In the genomic region with DNA sequence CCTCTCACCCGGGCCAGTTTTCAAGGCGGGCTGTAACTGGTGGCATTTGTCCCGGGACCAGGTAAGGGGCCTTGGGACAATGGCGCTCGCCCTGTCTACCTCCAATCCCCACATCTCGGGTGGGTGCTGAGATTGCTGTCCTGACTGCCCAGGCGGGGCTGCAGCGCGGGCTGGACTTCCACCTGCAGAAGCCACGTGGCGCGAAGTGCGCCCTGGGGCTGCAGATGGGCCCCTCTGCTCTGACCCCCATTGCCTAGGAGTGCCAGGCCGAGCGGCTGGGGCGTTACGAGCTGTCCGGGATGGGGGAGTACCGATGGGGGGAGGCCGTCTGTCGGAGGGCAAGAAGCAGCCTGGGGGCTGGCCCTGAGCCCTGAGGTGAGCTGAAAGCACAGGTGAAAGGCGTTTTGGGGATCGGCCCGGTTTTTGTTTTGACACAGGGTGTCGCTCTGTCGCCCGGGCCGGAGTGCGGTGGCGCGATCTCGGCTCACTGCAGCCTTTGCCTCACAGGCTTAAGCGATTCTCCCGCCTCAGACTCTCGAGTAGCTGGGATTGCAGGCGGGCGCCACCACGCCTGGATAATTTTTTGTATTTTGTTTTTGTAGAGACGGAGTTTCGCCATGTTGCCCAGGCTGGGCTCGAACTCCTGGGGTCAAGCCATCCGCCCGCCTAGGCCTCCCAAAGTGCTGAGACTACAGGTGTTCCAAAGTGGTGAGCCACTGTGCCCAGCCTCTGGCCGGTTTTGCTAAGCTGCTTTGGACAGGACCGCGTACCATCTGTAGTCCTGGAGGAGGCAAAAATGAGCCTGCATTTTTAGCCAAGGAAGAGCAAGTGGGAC, we compare ENCODE assay signal across 8 cellular contexts. TPM values are rescaled to one million over a fixed set of nuclear protein-coding genes. Genes with fewer than 3 reads are reported as not detected.
DNase-seq lines count a peak whose midpoint lies in the region; FAIRE-seq and TF ChIP-seq lines count a peak whose summit lies in the region.

A gene with protein sequence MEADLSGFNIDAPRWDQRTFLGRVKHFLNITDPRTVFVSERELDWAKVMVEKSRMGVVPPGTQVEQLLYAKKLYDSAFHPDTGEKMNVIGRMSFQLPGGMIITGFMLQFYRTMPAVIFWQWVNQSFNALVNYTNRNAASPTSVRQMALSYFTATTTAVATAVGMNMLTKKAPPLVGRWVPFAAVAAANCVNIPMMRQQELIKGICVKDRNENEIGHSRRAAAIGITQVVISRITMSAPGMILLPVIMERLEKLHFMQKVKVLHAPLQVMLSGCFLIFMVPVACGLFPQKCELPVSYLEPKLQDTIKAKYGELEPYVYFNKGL (plus strand): TSS at position 16 of the 835 bp plus-strand sequence. CDS start 12,001 bp downstream, outside the sequence.

- peaks cover 37% of the 10 kb centered on the region for H3K36me3 ChIP-seq in DOHH2 (ENCODE audit: control insufficient read depth, low read length)
- H3K36me3 ChIP-seq in KOPT-K1 (ENCODE audit: insufficient read depth, low read length): peaks cover 27% of the 10 kb centered on the region

- H3K4me3 Mint-ChIP-seq in progenitor cell of endocrine pancreas (ENCODE audit: low read depth): peak within 1 kb of the TSS; percentile 85

- peaks cover 13% of the 10 kb centered on the region for H3F3A ChIP-seq in DOHH2 (ENCODE audit: control insufficient read depth, insufficient read depth)

- H3K9me3 Mint-ChIP-seq in progenitor cell of endocrine pancreas (ENCODE audit: low read depth): no peaks in the 10 kb centered on the region

- no peaks in the 10 kb centered on the region for H3K27me3 ChIP-seq in DOHH2 (ENCODE audit: control insufficient read depth, low read length)

- H3K4me3 ChIP-seq in DOHH2 (ENCODE audit: low read length): peak within 1 kb of the TSS; percentile 77

- H3K27me3 Mint-ChIP-seq in progenitor cell of endocrine pancreas: no peaks in the 10 kb centered on the region

- H3K9me3 ChIP-seq in DOHH2 (ENCODE audit: control insufficient read depth, insufficient read depth, low read length): no peaks in the 10 kb centered on the region
- H3K9me3 ChIP-seq in KOPT-K1 (ENCODE audit: insufficient read depth, low read length, poor library complexity, severe bottlenecking): no peaks in the 10 kb centered on the region

- H3K4me1 Mint-ChIP-seq in progenitor cell of endocrine pancreas (ENCODE audit: low read depth): peaks cover 40% of the 10 kb centered on the region

- no peak for FAIRE-seq in frontal cortex (lab: Jason Lieb, UNC)

- H3K27ac Mint-ChIP-seq in progenitor cell of endocrine pancreas: peak within 1 kb of the TSS; percentile 96

- DNase-seq in GM20000 (ENCODE audit: low spot score): no peak
- peak; percentile 61 to 68 for DNase-seq in activated CD4-positive, alpha-beta T cell treated with anti-CD3 and anti-CD28 coated beads, Interleukin-2, amount 50 U/mL, for 48 hours
- DNase-seq in epithelial cell of prostate (ENCODE audit: low read depth, low spot score): no peak
- DNase-seq in progenitor cell of endocrine pancreas (ENCODE audit: low spot score, unreplicated experiment): no peak
- no peak for DNase-seq in frontal cortex (ENCODE audit: low spot score in 2 of 2)
- DNase-seq in cortex of kidney (lab: John Stamatoyannopoulos, UW): no peak

- H3K4me1 ChIP-seq in DOHH2 (ENCODE audit: control insufficient read depth, low read length): peaks cover 55% of the 10 kb centered on the region

- peaks cover 92% of the 10 kb centered on the region for H3K79me2 ChIP-seq in DOHH2 (ENCODE audit: control insufficient read depth, low read length)

- peak within 1 kb of the TSS; percentile 88 for H3K27ac ChIP-seq in DOHH2 (ENCODE audit: low read depth, low read length)
- peak within 1 kb of the TSS; percentile 85 for H3K27ac ChIP-seq in KOPT-K1 (ENCODE audit: low read depth, low read length, poor library complexity, severe bottlenecking)
- peak within 1 kb of the TSS; percentile 17 for H3K27ac ChIP-seq in epithelial cell of prostate

- peak; percentile 69 for TF ChIP-seq CTCF in DOHH2 (IDR thresholded peaks at IDR 0.05; ENCODE audit: low read depth, low read length, poor library complexity, severe bottlenecking)
- TF ChIP-seq CTCF in GM20000 (IDR thresholded peaks at IDR 0.05; ENCODE audit: extremely low read depth, missing control alignments): peak; percentile 1
- no peak for TF ChIP-seq CTCF in progenitor cell of endocrine pancreas (IDR thresholded peaks at IDR 0.05; ENCODE audit: unreplicated experiment)

- H3K4me2 ChIP-seq in DOHH2 (ENCODE audit: low read length): peak within 1 kb of the TSS; percentile 94

- H3K36me3 Mint-ChIP-seq in progenitor cell of endocrine pancreas (ENCODE audit: insufficient read depth): peaks cover 1% of the 10 kb centered on the region

- no peaks in the 10 kb centered on the region for H3K9me2 ChIP-seq in DOHH2 (replicated peaks; ENCODE audit: control insufficient read depth, low read length)

- H4K20me1 ChIP-seq in DOHH2 (ENCODE audit: control insufficient read depth, insufficient read depth, low read depth, low read length): no peaks in the 10 kb centered on the region

RNA-seq across cellular contexts. Expression of the gene that starts here (rescaled TPM):
- total RNA-seq in progenitor cell of endocrine pancreas (33.9 and 34.2 TPM in 2 replicates), frontal cortex (4.1 TPM)

Comparison
In these comparisons a context has a peak if more than half of its experiments do, and no peak if none do; other contexts are left out.
1. H3K27ac ChIP-seq: peak in every context shown above with its lines; median percentile 88 in DOHH2; 85 in KOPT-K1; 17 in epithelial cell of prostate.
2. DNase-seq: peak in activated CD4-positive, alpha-beta T cell treated with anti-CD3 and anti-CD28 coated beads, Interleukin-2, amount 50 U/mL, for 48 hours (2 of 2); none in GM20000 (single experiment), epithelial cell of prostate (single experiment), progenitor cell of endocrine pancreas (single experiment), frontal cortex (0 of 2) and cortex of kidney (single experiment).